14 cellular contexts compared by ENCODE assay signal in the genomic region with DNA sequence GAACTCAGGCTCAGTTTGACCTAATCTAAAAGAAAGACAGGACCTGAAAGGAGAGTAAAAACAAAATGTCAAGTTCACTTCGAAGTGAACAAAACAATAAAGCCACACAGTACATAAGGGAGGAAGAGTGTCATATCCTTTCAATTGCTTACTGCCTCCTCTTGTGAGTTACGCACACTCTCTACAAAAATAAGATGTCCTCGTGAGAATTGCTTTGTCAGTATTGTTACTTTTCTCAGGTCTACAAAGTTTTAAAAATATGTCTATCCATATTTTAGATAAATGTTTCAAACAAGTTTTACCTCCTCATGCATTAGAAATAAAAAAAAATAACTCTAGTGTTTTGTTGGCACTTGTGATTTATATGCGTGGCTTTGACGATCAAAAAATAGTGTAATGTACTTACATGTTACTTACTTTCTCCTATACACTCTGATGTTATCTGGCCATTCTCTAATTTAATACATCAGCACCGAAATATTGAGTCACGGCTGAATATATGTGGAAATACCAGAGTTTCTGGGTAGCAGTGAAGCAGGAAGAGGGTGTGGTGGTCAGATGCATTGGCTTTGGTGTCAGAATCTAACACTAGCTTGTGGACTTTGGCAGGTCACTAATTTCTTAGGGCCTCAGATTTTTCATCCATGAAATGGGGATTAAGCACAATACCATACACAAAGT. TPM values are rescaled to one million over a fixed set of nuclear protein-coding genes. Genes with fewer than 3 reads are reported as not detected.
DNase-seq lines count a peak whose midpoint lies in the region; ATAC-seq and TF ChIP-seq lines count a peak whose summit lies in the region.
"Had no signal": no experiment of that assay in that cellular context is flagged by ENCODE, and none has a peak within 500 bp of the region (broad histone marks: within the 10 kb centered on the region; RNA-seq: fewer than 3 reads in every experiment).

No MANE protein-coding gene starts in this region.

- WGBS in transverse colon (ENCODE audit: low coverage in 1 of 2), 2 donors: 63 to 72% methylated on average over 7 of the region's 7 CpGs

- H3K4me1 Mint-ChIP-seq in activated naive CD4-positive, alpha-beta T cell treated with anti-CD3 and anti-CD28 coated beads, Interleukin-2, amount 10 ng/mL, durations not matched to agents 7 days and 5 days: peaks cover 74% of the 10 kb centered on the region
- peaks cover 76% of the 10 kb centered on the region for H3K4me1 Mint-ChIP-seq in activated naive CD8-positive, alpha-beta T cell treated with anti-CD3 and anti-CD28 coated beads, Interleukin-2, amount 50 U/mL, for 24 hours
- H3K4me1 Mint-ChIP-seq: neural crest cell had no signal

- peaks cover 2% of the 10 kb centered on the region for H3K36me3 Mint-ChIP-seq in activated naive CD4-positive, alpha-beta T cell treated with anti-CD3 and anti-CD28 coated beads, Interleukin-2, amount 10 ng/mL, durations not matched to agents 7 days and 5 days
- no peaks in the 10 kb centered on the region for H3K36me3 Mint-ChIP-seq in activated naive CD8-positive, alpha-beta T cell treated with anti-CD3 and anti-CD28 coated beads, Interleukin-2, amount 50 U/mL, for 24 hours (ENCODE audit: low read depth)

- ATAC-seq in activated naive CD8-positive, alpha-beta T cell treated with anti-CD3 and anti-CD28 coated beads, Interleukin-2, amount 50 U/mL, for 24 hours: peak; percentile 71
- ATAC-seq in left lung: peak; percentile 46

- TF ChIP-seq POLR2A in transverse colon (IDR thresholded peaks at IDR 0.05): peak; percentile 37

- no peaks in the 10 kb centered on the region for H3K36me3 ChIP-seq in left lung
- H3K36me3 ChIP-seq in transverse colon: no peaks in the 10 kb centered on the region

- H3K9me3 ChIP-seq in left lung (no peaks in the 10 kb centered on the region), transverse colon (no peaks in the 10 kb centered on the region)

- H3K27me3 ChIP-seq in left lung: no peaks in the 10 kb centered on the region
- no peaks in the 10 kb centered on the region for H3K27me3 ChIP-seq in transverse colon

- TF ChIP-seq EP300 in transverse colon (IDR thresholded peaks at IDR 0.05; ENCODE audit: low read depth): no peak

- CTCF ChIA-PET in activated naive CD4-positive, alpha-beta T cell treated with anti-CD3 and anti-CD28 coated beads, Interleukin-2, amount 10 ng/mL, durations not matched to agents 7 days and 5 days (lab: Charles Lee): interaction anchor here (0.8 to 3.3 kb wide), 2 partner anchors 7 to 203 kb away, joined by 3 to 18 read pairs; a partner anchor contains a TSS

- H3K27me3 Mint-ChIP-seq in activated naive CD4-positive, alpha-beta T cell treated with anti-CD3 and anti-CD28 coated beads, Interleukin-2, amount 10 ng/mL, durations not matched to agents 7 days and 5 days: no peaks in the 10 kb centered on the region
- no peaks in the 10 kb centered on the region for H3K27me3 Mint-ChIP-seq in activated naive CD8-positive, alpha-beta T cell treated with anti-CD3 and anti-CD28 coated beads, Interleukin-2, amount 50 U/mL, for 24 hours

- H3K27ac ChIP-seq in left lung (peak overlapping the region; percentile 67 to 68), transverse colon (peak overlapping the region; percentile 10 to 72 (median 49))
- H3K27ac ChIP-seq: HL-60, RWPE1 had no signal

- H3K27ac Mint-ChIP-seq in activated naive CD4-positive, alpha-beta T cell treated with anti-CD3 and anti-CD28 coated beads, Interleukin-2, amount 10 ng/mL, durations not matched to agents 7 days and 5 days: peak overlapping the region; percentile 96
- H3K27ac Mint-ChIP-seq in activated naive CD8-positive, alpha-beta T cell treated with anti-CD3 and anti-CD28 coated beads, Interleukin-2, amount 50 U/mL, for 24 hours: peak overlapping the region; percentile 95
- H3K27ac Mint-ChIP-seq: HFFc6 had no signal

- in situ Hi-C loops in transverse colon (cut with MboI; ENCODE audit: low pct_ligation_motif_present in 1 of 4, low pct_unique_long_range_greater_than_20kb in 1 of 4, low sequenced_read_pairs in 3 of 4): no loop called here

- peak; percentile 44 for DNase-seq in activated naive CD4-positive, alpha-beta T cell treated with anti-CD3 and anti-CD28 coated beads, Interleukin-2, amount 10 ng/mL, durations not matched to agents 7 days and 5 days
- no peak for DNase-seq in activated naive CD4-positive, alpha-beta T cell treated with Interleukin-2 at 50 U/mL for 16 hours
- DNase-seq in activated naive CD8-positive, alpha-beta T cell treated with anti-CD3 and anti-CD28 coated beads, Interleukin-2, amount 50 U/mL, for 24 hours: no peak
- DNase-seq in left lung (no peak), transverse colon (no peak), head of caudate nucleus (no peak), SIG-M5 treated with dmso at 0.1 percent for 504 hours (lab: John Stamatoyannopoulos, UW; ENCODE audit: unreplicated experiment) (no peak), HK-2 (ENCODE audit: unreplicated experiment) (no peak)
- DNase-seq: HFFc6, hypothalamus, NCI-H2029 treated with DMSO at 0.1 percent for 48 hours had no signal

- H3K4me1 ChIP-seq in left lung: peaks cover 0 to 40% of the 10 kb centered on the region in 2 donors
- peaks cover 0 to 10% (median 0%) of the 10 kb centered on the region in 4 donors for H3K4me1 ChIP-seq in transverse colon

- peak overlapping the region; percentile 63 for H3K4me3 Mint-ChIP-seq in activated naive CD4-positive, alpha-beta T cell treated with anti-CD3 and anti-CD28 coated beads, Interleukin-2, amount 10 ng/mL, durations not matched to agents 7 days and 5 days
- H3K4me3 Mint-ChIP-seq in activated naive CD8-positive, alpha-beta T cell treated with anti-CD3 and anti-CD28 coated beads, Interleukin-2, amount 50 U/mL, for 24 hours: peak overlapping the region; percentile 72
- H3K4me3 Mint-ChIP-seq: HFFc6, neural crest cell had no signal

- intact Hi-C loops in left lung (cut with DNase I) (no loop called here), transverse colon (cut with DNase I; ENCODE audit: low total_unique reads) (no loop called here), head of caudate nucleus (cut with DNase I) (no loop called here)

- H3K9me3 Mint-ChIP-seq in activated naive CD4-positive, alpha-beta T cell treated with anti-CD3 and anti-CD28 coated beads, Interleukin-2, amount 10 ng/mL, durations not matched to agents 7 days and 5 days: no peaks in the 10 kb centered on the region
- no peaks in the 10 kb centered on the region for H3K9me3 Mint-ChIP-seq in activated naive CD8-positive, alpha-beta T cell treated with anti-CD3 and anti-CD28 coated beads, Interleukin-2, amount 50 U/mL, for 24 hours
- H3K9me3 Mint-ChIP-seq: HFFc6, neural crest cell had no signal

- H3K4me3 ChIP-seq in left lung (no peak overlapping the region), transverse colon (no peak overlapping the region)

- TF ChIP-seq CTCF in left lung (IDR thresholded peaks at IDR 0.05): no peak
- no peak for TF ChIP-seq CTCF in transverse colon (IDR thresholded peaks at IDR 0.05)

RNA-seq across cellular contexts. Expression of a gene that starts 8.1 kb away (rescaled TPM):
- total RNA-seq in left lung: 10 to 100 TPM; 19.2 to 30.5 TPM
- 10 to 100 TPM in 3 of 4 donors, 1 to 10 TPM in 1; 3.7 to 31.8 (median 19.6) TPM for total RNA-seq in transverse colon

RNA-seq across cellular contexts. Expression of a gene that starts 35.4 kb away (rescaled TPM):
- total RNA-seq in left lung (10 to 100 TPM; 35.9 to 43.5 TPM), transverse colon (10 to 100 TPM in 2 of 4 donors, 1 to 10 TPM in 2; 2.2 to 30.5 (median 14.9) TPM)
